Comparison of ENCODE assay signal across 8 cellular contexts in the genomic region with DNA sequence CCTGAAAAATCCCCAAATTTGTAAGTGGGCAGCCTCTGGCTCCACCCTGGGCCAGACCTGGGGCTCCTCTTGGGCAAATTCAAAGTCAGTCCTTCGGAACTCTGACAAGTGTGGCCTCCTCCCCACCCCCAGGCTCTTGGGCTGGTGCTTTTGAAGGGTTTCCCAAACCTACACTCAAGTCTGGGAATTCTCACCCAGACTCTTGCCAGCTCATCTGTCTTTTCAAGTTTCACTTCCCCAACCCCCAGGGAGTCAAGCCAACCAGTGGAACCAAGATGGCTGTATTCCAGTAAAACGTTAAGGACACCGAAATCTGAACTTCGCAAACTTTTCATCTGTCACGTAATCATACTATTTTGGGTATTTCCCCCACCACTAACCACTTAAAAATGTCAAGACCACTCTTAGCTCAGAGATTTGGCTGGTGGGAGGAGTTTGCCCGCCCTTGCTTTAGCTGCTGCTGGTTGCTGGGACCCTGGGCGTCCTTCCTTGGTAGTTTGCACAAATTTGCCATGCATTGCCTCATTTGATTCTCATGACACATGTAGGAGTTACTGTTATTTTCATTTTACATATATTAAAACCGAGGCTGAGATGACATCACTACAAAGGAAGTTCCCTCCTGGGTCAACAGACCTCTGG. TPM values are rescaled to one million over a fixed set of nuclear protein-coding genes. Genes with fewer than 3 reads are reported as not detected.
A peak's percentile ranks its signal among the peaks of the same experiment; 100 is the strongest.
DNase-seq lines count a peak whose midpoint lies in the region; ATAC-seq and TF ChIP-seq lines count a peak whose summit lies in the region.
"Had no signal": no experiment of that assay in that cellular context is flagged by ENCODE, and none has a peak within 500 bp of the region (broad histone marks: within the 10 kb centered on the region; RNA-seq: fewer than 3 reads in every experiment).

No MANE protein-coding gene starts in this region.

- peak; percentile 48 for DNase-seq in choroid plexus epithelial cell (ENCODE audit: low read depth)
- DNase-seq in sigmoid colon = no peak
- DNase-seq in NCI-H2171 (lab: John Stamatoyannopoulos, UW) = no peak
- DNase-seq in NCI-H526 treated with DMSO at 0.1 percent for 48 hours (lab: John Stamatoyannopoulos, UW) = no peak

- no peak overlapping the region for H2AFZ ChIP-seq in SU-DHL-6 (ENCODE audit: low read depth, low read length, severe bottlenecking)

- TF ChIP-seq EP300 in sigmoid colon (IDR thresholded peaks at IDR 0.05) = peak in 1 of 4 donors; percentile 19

- H3K79me2 ChIP-seq in SU-DHL-6 (ENCODE audit: insufficient read depth, low read length) = peaks cover 50% of the 10 kb centered on the region

- H3K36me3 ChIP-seq in SU-DHL-6 (ENCODE audit: low read length) (peaks cover 29% of the 10 kb centered on the region), sigmoid colon (peaks cover 0 to 52% (median 23%) of the 10 kb centered on the region in 4 donors)

- H4K20me1 ChIP-seq in SU-DHL-6 (ENCODE audit: low read depth, low read length) = peaks cover 12% of the 10 kb centered on the region

- H3K4me3 ChIP-seq in SU-DHL-6 (ENCODE audit: insufficient read depth, low read length, poor library complexity, severe bottlenecking) = peak overlapping the region; percentile 6
- no peak overlapping the region for H3K4me3 ChIP-seq in choroid plexus epithelial cell (ENCODE audit: low read depth, low read length)
- no peak overlapping the region for H3K4me3 ChIP-seq in sigmoid colon
- H3K4me3 ChIP-seq: body of pancreas had no signal

- WGBS in sigmoid colon, 2 donors = 48 to 67% methylated on average over 8 of the region's 8 CpGs

- intact Hi-C loops in sigmoid colon (cut with DNase I) = loop anchor here (10.0 kb wide), 1 partner anchor 396 kb away; a partner anchor contains a TSS

- peaks cover 0 to 31% (median 17%) of the 10 kb centered on the region in 4 donors for H3K4me1 ChIP-seq in sigmoid colon

- ATAC-seq in GM19025 (IDR thresholded peaks at IDR 0.05; ENCODE audit: low read depth, unreplicated experiment) (peak; percentile 32), HG03045 (IDR thresholded peaks at IDR 0.05; ENCODE audit: unreplicated experiment) (peak; percentile 44)
- ATAC-seq: body of pancreas had no signal

- H3K9me3 ChIP-seq in SU-DHL-6 (ENCODE audit: insufficient read depth, low read length) (no peaks in the 10 kb centered on the region), sigmoid colon (no peaks in the 10 kb centered on the region)
- H3K9me3 ChIP-seq: body of pancreas had no signal

- peaks cover 62% of the 10 kb centered on the region for H3F3A ChIP-seq in SU-DHL-6 (ENCODE audit: insufficient read depth)

- H3K27me3 ChIP-seq in SU-DHL-6 (ENCODE audit: low read length) (no peaks in the 10 kb centered on the region), sigmoid colon (no peaks in the 10 kb centered on the region)
- H3K27me3 ChIP-seq: body of pancreas had no signal

- no peak for TF ChIP-seq POLR2A in sigmoid colon (IDR thresholded peaks at IDR 0.05)

- H3K9me2 ChIP-seq in SU-DHL-6 (replicated peaks; ENCODE audit: insufficient read depth, low read length) = no peaks in the 10 kb centered on the region

- H3K9ac ChIP-seq in SU-DHL-6 (ENCODE audit: low read length) = peak overlapping the region; percentile 85

- H3K4me2 ChIP-seq in SU-DHL-6 (ENCODE audit: low read depth, low read length, poor library complexity, severe bottlenecking) = peak overlapping the region; percentile 75

- TF ChIP-seq CTCF in SU-DHL-6 (IDR thresholded peaks at IDR 0.05; ENCODE audit: insufficient read depth, low read length, poor library complexity, severe bottlenecking) = no peak
- TF ChIP-seq CTCF in choroid plexus epithelial cell (conservative IDR thresholded peaks at IDR 0.05; ENCODE audit: low read depth, low read length) = no peak
- no peak for TF ChIP-seq CTCF in sigmoid colon (IDR thresholded peaks at IDR 0.05)

- peak overlapping the region; percentile 95 for H3K27ac ChIP-seq in SU-DHL-6 (ENCODE audit: low read depth, low read length)
- peak overlapping the region; percentile 6 to 73 (median 62) for H3K27ac ChIP-seq in sigmoid colon

RNA-seq across cellular contexts. Expression of a gene that starts 1.7 kb away (rescaled TPM):
- 1 to 10 TPM; 1.1 to 3.4 (median 1.1) TPM for total RNA-seq in sigmoid colon
- 10 to 100 TPM in 1 of 3 donors, 1 to 10 TPM in 2; 2.4 to 19.5 (median 2.8) TPM for polyA plus RNA-seq in sigmoid colon

RNA-seq across cellular contexts. Expression of a gene that starts 19.5 kb away (rescaled TPM):
- total RNA-seq in sigmoid colon = 10 to 100 TPM; 28.1 to 40.7 (median 36.3) TPM
- 10 to 100 TPM; 29.1 to 54.2 (median 29.4) TPM for polyA plus RNA-seq in sigmoid colon
